Comparison of ENCODE assay signal across 8 cellular contexts in the genomic region with DNA sequence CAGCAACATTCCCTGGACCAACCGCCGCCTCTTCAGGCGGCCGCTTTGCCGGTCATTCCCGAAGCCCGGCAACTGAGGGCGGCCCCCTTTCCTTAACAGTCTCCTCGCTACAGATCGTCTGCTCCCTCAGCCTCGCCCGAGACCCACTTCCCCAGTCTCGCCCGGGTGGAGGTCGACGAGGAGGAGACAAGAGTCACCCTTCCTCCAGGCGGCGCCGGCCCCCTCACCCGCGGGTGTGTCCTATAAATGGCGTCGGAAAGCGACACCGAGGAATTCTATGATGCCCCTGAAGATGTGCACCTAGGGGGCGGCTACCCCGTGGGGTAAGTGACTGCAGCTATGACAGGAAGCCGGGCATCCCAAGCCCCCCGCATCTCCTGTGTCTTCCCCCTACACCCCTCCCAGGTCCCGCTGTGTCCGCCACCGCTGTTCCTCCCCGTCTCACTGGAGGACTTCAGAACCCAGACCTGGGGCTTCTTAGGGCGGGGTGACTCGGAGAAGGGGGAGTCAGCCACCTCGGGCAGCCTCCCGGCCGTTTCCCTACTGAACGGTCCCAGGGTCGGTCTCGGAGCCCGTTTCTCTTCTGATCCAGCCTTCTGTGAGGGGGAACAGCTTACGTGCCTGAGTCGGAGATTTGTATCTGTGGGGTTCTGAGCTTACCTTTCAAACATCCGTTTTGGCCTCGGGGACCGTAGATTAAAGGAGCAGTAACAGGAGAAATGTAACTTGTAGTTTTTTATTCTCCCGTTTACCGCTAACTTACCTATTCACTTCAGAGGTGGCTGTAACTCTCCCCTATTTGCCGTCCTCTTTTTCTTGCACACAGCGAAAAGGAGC. TPM values are rescaled to one million over a fixed set of nuclear protein-coding genes. Genes with fewer than 3 reads are reported as not detected.
DNase-seq lines count a peak whose midpoint lies in the region; ATAC-seq and TF ChIP-seq lines count a peak whose summit lies in the region.

No MANE protein-coding gene starts in this region.

- H3K27ac ChIP-seq in caudate nucleus (ENCODE audit: low read depth, low read length) (peak overlapping the region; percentile 56), left lung (peak overlapping the region; percentile 93 to 96)

- H3K9me3 ChIP-seq in left lung: no peaks in the 10 kb centered on the region

- H3K36me3 ChIP-seq in left lung: no peaks in the 10 kb centered on the region

- TF ChIP-seq CTCF in activated B cell treated with CpG ODN at 0.5 μM for 24 hours (IDR thresholded peaks at IDR 0.05): no peak
- no peak for TF ChIP-seq CTCF in left lung (IDR thresholded peaks at IDR 0.05)

- H3K27ac Mint-ChIP-seq in activated B cell treated with CpG ODN at 0.5 μM for 24 hours: peak overlapping the region; percentile 97

- H3K27me3 Mint-ChIP-seq in activated B cell treated with CpG ODN at 0.5 μM for 24 hours: no peaks in the 10 kb centered on the region

- CTCF ChIA-PET in activated B cell treated with CpG ODN at 0.5 μM for 24 hours (lab: Charles Lee): no interaction called here

- ATAC-seq in GM21825 (IDR thresholded peaks at IDR 0.05; ENCODE audit: unreplicated experiment) (peak; percentile 26), activated B cell treated with CpG ODN at 0.5 μM for 24 hours (ENCODE audit: low read depth) (peak; percentile 30), left lung (peak; percentile 48)

- POLR2A ChIA-PET in activated B cell treated with CpG ODN at 0.5 μM for 24 hours (lab: Charles Lee): no interaction called here

- H3K36me3 Mint-ChIP-seq in activated B cell treated with CpG ODN at 0.5 μM for 24 hours (ENCODE audit: low read depth): peaks cover 9% of the 10 kb centered on the region

- H3K4me3 ChIP-seq in left lung: peak overlapping the region; percentile 48 to 62

- H3K9me3 Mint-ChIP-seq in activated B cell treated with CpG ODN at 0.5 μM for 24 hours: no peaks in the 10 kb centered on the region

- DNase-seq in ELF-1 (ENCODE audit: low read depth, low spot score) (peak; percentile 59), M059J (ENCODE audit: low read depth) (peak; percentile 60), activated B cell treated with CpG ODN at 0.5 μM for 24 hours (peak; percentile 42), caudate nucleus (lab: John Stamatoyannopoulos, UW) (peak in 52 of 61 donors; percentile 1 to 70 (median 38)), left lung (peak; percentile 42 to 87), mesenteric fat pad (ENCODE audit: low spot score) (no peak)
- peak; percentile 18 to 23 for DNase-seq in stimulated activated CD4-positive, alpha-beta T cell treated with anti-CD3 and anti-CD28 coated beads, Interleukin-4, amount 100 ng/mL, for 48 hours (ENCODE audit: low read depth in 2 of 2)

- intact Hi-C loops in activated B cell treated with CpG ODN at 0.5 μM for 24 hours (cut with micrococcal nuclease) (loop anchor here (1.0 to 5.0 kb wide), 5 partner anchors 46 to 1901 kb away; a partner anchor contains a TSS), left lung (cut with DNase I) (no loop called here)

- peak overlapping the region; percentile 98 for H3K4me3 Mint-ChIP-seq in activated B cell treated with CpG ODN at 0.5 μM for 24 hours

- no peaks in the 10 kb centered on the region for H3K27me3 ChIP-seq in left lung

- H3K4me1 ChIP-seq in left lung: peaks cover 0 to 27% of the 10 kb centered on the region in 2 donors

- H3K4me1 Mint-ChIP-seq in activated B cell treated with CpG ODN at 0.5 μM for 24 hours: peaks cover 43% of the 10 kb centered on the region

RNA-seq across cellular contexts. Expression of a gene that starts 0.6 kb away (rescaled TPM):
- 25.0 and 38.0 TPM in 2 replicates for total RNA-seq in M059J (2014; rRNA removed; shearing (Covaris generic))
- total RNA-seq in activated B cell treated with CpG ODN at 0.5 μM for 24 hours (15.3 and 18.7 TPM in 2 replicates), left lung (10 to 100 TPM; 16.0 to 16.3 TPM), mesenteric fat pad (15.3 TPM)
